ENCODE assay signal across 1 cellular context in genomic region chr6:156575361-156575760, GRCh38.
TF ChIP-seq lines count a peak whose summit lies in the region.

No MANE protein-coding gene starts in this region.

TF ChIP-seq in SK-N-SH, 30 proteins besides CTCF, POLR2A, EP300 and RAD21 (continued from another document):
- no peak for TF ChIP-seq MEF2A (IDR thresholded peaks at IDR 0.05; ENCODE audit: borderline replicate concordance, low read depth)
